Comparison of ENCODE assay signal across 9 cellular contexts in the genomic region with DNA sequence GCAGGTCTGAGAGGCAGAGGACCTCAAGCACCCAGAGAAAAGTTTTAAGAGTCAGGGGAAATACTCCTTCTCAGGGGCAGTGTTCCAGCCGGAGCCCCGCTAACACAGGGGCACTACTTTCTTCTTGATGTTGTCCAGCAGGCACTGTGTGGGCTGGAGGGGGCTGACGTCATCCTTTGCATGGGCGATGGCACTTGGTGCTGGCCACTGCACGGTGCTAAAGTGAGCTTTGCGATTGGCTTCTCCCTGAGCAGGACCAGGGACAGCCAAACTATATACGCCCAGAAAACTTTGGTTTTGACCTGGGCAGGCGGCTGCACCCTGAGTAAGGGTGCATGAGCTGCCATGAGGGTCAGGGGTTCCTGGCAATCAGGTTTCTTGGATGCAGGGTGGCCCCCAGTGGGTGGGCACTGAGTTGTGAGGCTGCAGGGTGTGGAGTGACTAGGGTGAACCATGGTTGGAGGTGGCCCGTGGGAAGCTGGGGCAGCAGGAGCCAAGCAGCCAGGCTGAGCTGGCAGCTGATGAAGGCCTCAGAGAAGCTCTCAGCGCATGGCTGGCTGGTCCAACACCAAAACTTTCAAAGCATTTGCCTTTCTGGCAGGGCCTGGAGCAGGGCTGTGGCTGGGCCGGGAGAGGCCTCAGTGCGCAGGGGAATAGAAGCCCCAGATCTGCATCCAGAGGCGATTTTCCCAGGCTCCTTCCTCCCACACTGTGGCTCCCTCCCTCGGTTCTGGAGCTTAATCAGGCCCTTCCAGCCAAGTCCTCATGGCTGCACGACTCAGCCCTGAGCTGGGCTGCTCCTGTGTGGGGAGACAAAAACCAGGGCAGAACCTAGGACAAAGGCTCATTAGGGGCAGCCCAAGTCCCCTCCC. TPM values are rescaled to one million over a fixed set of nuclear protein-coding genes. Genes with fewer than 3 reads are reported as not detected.
DNase-seq lines count a peak whose midpoint lies in the region; ATAC-seq and TF ChIP-seq lines count a peak whose summit lies in the region.
"Had no signal": no experiment of that assay in that cellular context is flagged by ENCODE, and none has a peak within 500 bp of the region (broad histone marks: within the 10 kb centered on the region; RNA-seq: fewer than 3 reads in every experiment).

No MANE protein-coding gene starts in this region.

- no peaks in the 10 kb centered on the region; the same call in 1 of the 2 replicates for H4K20me1 ChIP-seq in GM23338 (replicated peaks; ENCODE audit: insufficient read depth)

- H3F3A ChIP-seq in GM23338 (replicated peaks; ENCODE audit: low read depth), result peaks cover 22% of the 10 kb centered on the region; the same call in 1 of the 2 replicates

- H3K9me3 ChIP-seq in right atrium auricular region, result no peaks in the 10 kb centered on the region
- no peaks in the 10 kb centered on the region for H3K9me3 ChIP-seq in skeletal muscle tissue (ENCODE audit: control insufficient read depth in 3 of 3, low read length in 3 of 3)

- H3K27me3 ChIP-seq in GM23338 (ENCODE audit: insufficient read depth), result no peaks in the 10 kb centered on the region
- H3K27me3 ChIP-seq in right atrium auricular region, result no peaks in the 10 kb centered on the region
- H3K27me3 ChIP-seq in skeletal muscle tissue (ENCODE audit: control insufficient read depth in 3 of 3, insufficient read depth in 3 of 3, low read length in 3 of 3), result peaks cover 0 to 3% (median 0%) of the 10 kb centered on the region in 3 donors

- H3K27me3 Mint-ChIP-seq in GM23338 (ENCODE audit: insufficient read depth, low read depth, poor library complexity), result peaks cover 27% of the 10 kb centered on the region
- no peaks in the 10 kb centered on the region for H3K27me3 Mint-ChIP-seq in activated T-helper 17 cell treated with anti-CD3 and anti-CD28 coated beads, Interleukin-2, amount 50 U/mL, for 72 hours

- H3K4me3 ChIP-seq in GM23338, result no peak overlapping the region
- no peak overlapping the region for H3K4me3 ChIP-seq in right atrium auricular region
- H3K4me3 ChIP-seq in skeletal muscle tissue (ENCODE audit: low read length in 3 of 3), result peak overlapping the region in 1 of 3 donors; percentile 45

- peaks cover 27% of the 10 kb centered on the region for H3K4me1 ChIP-seq in GM23338 (ENCODE audit: insufficient read depth)
- H3K4me1 ChIP-seq in right atrium auricular region, result peaks cover 0 to 48% of the 10 kb centered on the region in 2 donors
- H3K4me1 ChIP-seq in skeletal muscle tissue (ENCODE audit: control insufficient read depth in 3 of 3, insufficient read depth in 3 of 3, low read length in 3 of 3), result peaks cover 68 to 80% (median 78%) of the 10 kb centered on the region in 3 donors

- DNase-seq in GM23338 (ENCODE audit: low spot score) (peak; percentile 27), right atrium auricular region (ENCODE audit: low spot score) (peak; percentile 87), GOT3 (lab: John Stamatoyannopoulos, UW) (no peak), NCI-H526 (lab: John Stamatoyannopoulos, UW) (no peak)

- H2AFZ ChIP-seq in GM23338, result no peak overlapping the region

- TF ChIP-seq CTCF in GM23338 (conservative IDR thresholded peaks at IDR 0.05; ENCODE audit: low read depth in 2 of 2), result no peak
- TF ChIP-seq CTCF in right atrium auricular region (IDR thresholded peaks at IDR 0.05), result no peak

- H3K9me3 Mint-ChIP-seq in GM23338, result no peaks in the 10 kb centered on the region
- no peaks in the 10 kb centered on the region for H3K9me3 Mint-ChIP-seq in activated T-helper 17 cell treated with anti-CD3 and anti-CD28 coated beads, Interleukin-2, amount 50 U/mL, for 72 hours

- ATAC-seq in GM23338, result peak; percentile 2
- peak; percentile 24 for ATAC-seq in activated T-helper 17 cell treated with anti-CD3 and anti-CD28 coated beads, Interleukin-2, amount 50 U/mL, for 72 hours (replicated peaks)
- no peak for ATAC-seq in GM19324 (IDR thresholded peaks at IDR 0.05; ENCODE audit: low FRiP score, unreplicated experiment)
- ATAC-seq in HG02623 (IDR thresholded peaks at IDR 0.05; ENCODE audit: unreplicated experiment), result no peak

- H3K4me2 ChIP-seq in GM23338, result peak overlapping the region; percentile 70; the same call in 1 of the 2 replicates

- H3K27ac ChIP-seq in GM23338 (ENCODE audit: low read depth) (0 out of 2 replicates have a peak overlapping the region, but pooled peaks have one; percentile 39), right atrium auricular region (peak overlapping the region; percentile 46 to 66), skeletal muscle tissue (ENCODE audit: low read depth, low read length) (peak overlapping the region; percentile 74)

- no peak overlapping the region; the same call in 2 of the 3 replicates for H3K4me3 Mint-ChIP-seq in GM23338
- peak overlapping the region; percentile 75 for H3K4me3 Mint-ChIP-seq in activated T-helper 17 cell treated with anti-CD3 and anti-CD28 coated beads, Interleukin-2, amount 50 U/mL, for 72 hours

- peak overlapping the region; percentile 4 to 83 (median 81) for H3K9ac ChIP-seq in skeletal muscle tissue (ENCODE audit: low read depth in 1 of 3, low read length in 3 of 3)

- peak overlapping the region; percentile 80; the same call in 1 of the 2 replicates for H3K27ac Mint-ChIP-seq in GM23338
- H3K27ac Mint-ChIP-seq in activated T-helper 17 cell treated with anti-CD3 and anti-CD28 coated beads, Interleukin-2, amount 50 U/mL, for 72 hours, result peak overlapping the region; percentile 98

- H3K9me2 ChIP-seq in GM23338 (ENCODE audit: insufficient read depth), result no peaks in the 10 kb centered on the region

- no peaks in the 10 kb centered on the region for H3K79me2 ChIP-seq in GM23338 (replicated peaks; ENCODE audit: insufficient read depth)

- H3K4me1 Mint-ChIP-seq in GM23338, result peaks cover 31% of the 10 kb centered on the region
- H3K4me1 Mint-ChIP-seq in activated T-helper 17 cell treated with anti-CD3 and anti-CD28 coated beads, Interleukin-2, amount 50 U/mL, for 72 hours, result peaks cover 23% of the 10 kb centered on the region

- H3K36me3 ChIP-seq in GM23338 (ENCODE audit: insufficient read depth) (no peaks in the 10 kb centered on the region; the same call in 1 of the 2 replicates), right atrium auricular region (peaks cover 32% of the 10 kb centered on the region), skeletal muscle tissue (ENCODE audit: control insufficient read depth in 3 of 3, insufficient read depth in 3 of 3, low read length in 3 of 3) (peaks cover 24 to 26% (median 24%) of the 10 kb centered on the region in 3 donors)

- H3K36me3 Mint-ChIP-seq in GM23338 (ENCODE audit: low read depth), result peaks cover 31% of the 10 kb centered on the region
- peaks cover 53% of the 10 kb centered on the region for H3K36me3 Mint-ChIP-seq in activated T-helper 17 cell treated with anti-CD3 and anti-CD28 coated beads, Interleukin-2, amount 50 U/mL, for 72 hours (ENCODE audit: low read depth)

TF ChIP-seq in GM23338, 12 proteins besides CTCF, POLR2A, EP300 and RAD21 (continues in another document):
- TF ChIP-seq POLR2AphosphoS5 (IDR thresholded peaks at IDR 0.05; ENCODE audit: low read depth), result no peak; the same call in 1 of the 2 replicates
- TF ChIP-seq CREB1 (CRISPR knock-in tag; IDR thresholded peaks at IDR 0.05; ENCODE audit: low read depth), result no peak
- no peak for TF ChIP-seq ZNF331 (CRISPR knock-in tag; IDR thresholded peaks at IDR 0.05; ENCODE audit: low read depth)

RNA-seq across cellular contexts. Expression of a gene that starts 18.3 kb away (rescaled TPM):
- total RNA-seq in GM23338 (2014; rRNA removed; shearing (Covaris generic)), result 51.7 and 62.7 TPM in 2 replicates
- polyA plus RNA-seq in GM23338 (2016; fragmentation: Nextera tagmentation; extraction: Ambion mirVana), result 58.6 and 58.9 TPM in 2 replicates
- 10 to 100 TPM; 31.2 to 46.7 TPM for total RNA-seq in activated T-helper 17 cell treated with anti-CD3 and anti-CD28 coated beads, Interleukin-2, amount 50 U/mL, for 72 hours
- total RNA-seq in right atrium auricular region (10 to 100 TPM; 40.4 to 42.7 TPM), skeletal muscle tissue (44.4 TPM)

RNA-seq across cellular contexts. Expression of a gene that starts 24.4 kb away (rescaled TPM):
- total RNA-seq in GM23338 (2014; rRNA removed; shearing (Covaris generic)), result 0.10 TPM in 1 of 2 replicates, not detected in the other
- polyA plus RNA-seq in GM23338 (2016; fragmentation: Nextera tagmentation; extraction: Ambion mirVana), result 0.38 and 0.39 TPM in 2 replicates
- under 1 TPM; 0.09 to 0.66 TPM for total RNA-seq in activated T-helper 17 cell treated with anti-CD3 and anti-CD28 coated beads, Interleukin-2, amount 50 U/mL, for 72 hours
- total RNA-seq in right atrium auricular region, result under 1 TPM in 1 of 2 donors, not detected in 1; 0.12 TPM
- total RNA-seq in skeletal muscle tissue, result 0.52 TPM
- total RNA-seq: T-helper 1 cell treated with Interleukin-12 subunit alpha and Interleukin-12 subunit beta and Interleukin-4 antibody, amounts not matched to agents 30 ng/mL and 1 ng/mL, for 36 hours had no signal

RNA-seq across cellular contexts. Expression of a gene that starts 33.6 kb away (rescaled TPM):
- total RNA-seq in GM23338 (2014; rRNA removed; shearing (Covaris generic)), result 39.6 and 51.7 TPM in 2 replicates
- 26.6 and 27.2 TPM in 2 replicates for polyA plus RNA-seq in GM23338 (2016; fragmentation: Nextera tagmentation; extraction: Ambion mirVana)
- total RNA-seq in activated T-helper 17 cell treated with anti-CD3 and anti-CD28 coated beads, Interleukin-2, amount 50 U/mL, for 72 hours, result 10 to 100 TPM; 44.4 to 44.7 TPM
- total RNA-seq in right atrium auricular region, result 10 to 100 TPM; 22.8 to 28.2 TPM
- total RNA-seq in skeletal muscle tissue, result 25.1 TPM

RNA-seq across cellular contexts. Expression of a gene that starts 40.2 kb away (rescaled TPM):
- total RNA-seq in GM23338 (2014; rRNA removed; shearing (Covaris generic)), result 46.4 and 55.9 TPM in 2 replicates
- polyA plus RNA-seq in GM23338 (2016; fragmentation: Nextera tagmentation; extraction: Ambion mirVana), result 14.9 and 17.5 TPM in 2 replicates
- total RNA-seq in activated T-helper 17 cell treated with anti-CD3 and anti-CD28 coated beads, Interleukin-2, amount 50 U/mL, for 72 hours, result 10 to 100 TPM; 64.2 to 67.3 TPM
- total RNA-seq in right atrium auricular region (10 to 100 TPM; 15.7 to 20.7 TPM), skeletal muscle tissue (30.8 TPM)

Comparison
In these comparisons a context has a peak if more than half of its experiments do, and no peak if none do; other contexts are left out.
1. ATAC-seq: peak in GM23338 (single experiment) and activated T-helper 17 cell treated with anti-CD3 and anti-CD28 coated beads, Interleukin-2, amount 50 U/mL, for 72 hours (single experiment); none in GM19324 (single experiment) and HG02623 (single experiment).
2. DNase-seq: peak in GM23338 (single experiment) and right atrium auricular region (single experiment); none in GOT3 (single experiment) and NCI-H526 (0 of 2).
3. Peak in every context shown above with its lines, with median percentiles within 50 percentile points of each other: H3K27ac ChIP-seq.